Comparison of ENCODE assay signal across 8 cellular contexts in the genomic region with DNA sequence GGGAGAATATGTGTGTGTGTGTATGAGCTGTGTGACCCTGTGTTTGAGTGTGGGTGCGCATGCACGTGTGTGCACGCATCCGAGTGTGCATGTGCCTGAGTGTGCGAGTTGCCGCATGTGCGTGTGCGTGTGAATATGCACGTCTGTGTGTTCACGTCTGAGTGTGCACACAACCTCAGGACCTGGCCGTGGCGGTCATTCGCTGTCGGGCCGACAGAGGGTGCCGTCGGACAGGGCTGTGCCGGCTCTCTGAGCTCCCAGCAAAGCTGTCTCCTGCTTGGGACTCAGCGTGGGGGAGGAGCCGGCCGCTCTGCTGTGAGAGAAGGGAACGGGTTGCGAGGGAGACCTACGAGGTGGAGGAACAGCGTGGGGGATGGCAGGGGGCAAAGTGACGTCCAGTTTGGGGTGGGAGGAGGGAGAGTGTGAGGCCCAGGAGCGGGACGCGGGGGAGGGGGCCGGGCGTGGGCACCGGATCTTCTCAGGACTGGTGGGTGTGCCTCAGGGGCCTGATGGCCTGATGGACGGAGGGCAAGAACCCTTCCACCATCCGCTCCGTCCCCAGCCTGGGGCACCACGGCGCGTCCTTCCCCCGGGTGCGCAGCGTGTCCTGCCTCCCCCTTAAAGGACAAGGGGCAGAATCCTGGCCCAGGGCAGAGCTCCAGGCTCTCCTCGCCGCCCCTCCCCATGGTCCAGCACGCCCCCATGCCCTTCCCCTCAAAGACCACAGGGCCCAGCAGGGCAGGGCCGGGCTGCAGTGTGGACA. TPM values are rescaled to one million over a fixed set of nuclear protein-coding genes. Genes with fewer than 3 reads are reported as not detected.
DNase-seq lines count a peak whose midpoint lies in the region; ATAC-seq and TF ChIP-seq lines count a peak whose summit lies in the region.

No MANE protein-coding gene starts in this region.

- no peak for TF ChIP-seq POLR2A in lower leg skin (IDR thresholded peaks at IDR 0.05)

- 2 to 3% methylated on average over 31 to 37 of the region's 45 CpGs for WGBS in lower leg skin, 2 donors

- DNase-seq in NCI-H446 (lab: John Stamatoyannopoulos, UW) = peak; percentile 14 to 82
- no peak for DNase-seq in NCI-H446 treated with DMSO at 0.1 percent for 48 hours (lab: John Stamatoyannopoulos, UW)
- DNase-seq in NCI-H748 treated with DMSO at 0.1 percent for 48 hours (lab: John Stamatoyannopoulos, UW) = peak; percentile 43
- peak; percentile 92 to 93 for DNase-seq in activated CD4-positive, alpha-beta T cell treated with anti-CD3 and anti-CD28 coated beads, Interleukin-2, amount 50 U/mL, for 48 hours
- DNase-seq in dorsolateral prefrontal cortex = peak; percentile 74 to 90 (median 85)
- peak; percentile 74 to 96 for DNase-seq in lower leg skin (ENCODE audit: low spot score in 2 of 2)
- DNase-seq in stimulated activated CD4-positive, alpha-beta T cell treated with anti-CD3 and anti-CD28 coated beads, TNF-alpha, amount 100 ng/mL, for 1 hour (ENCODE audit: low read depth in 3 of 3, low spot score in 1 of 3) = peak; percentile 42 to 79 (median 69)

- H3K4me3 ChIP-seq in dorsolateral prefrontal cortex (peak overlapping the region in 37 of 59 donors; percentile 5 to 53 (median 34)), lower leg skin (ENCODE audit: low read depth, poor library complexity, severe bottlenecking) (no peak overlapping the region)

- intact Hi-C loops in dorsolateral prefrontal cortex (cut with DNase I) = loop anchor here (1.0 to 2.0 kb wide), 2 partner anchors 36 to 37 kb away; no protein-coding TSS in a partner anchor
- intact Hi-C loops in lower leg skin (cut with DNase I; ENCODE audit: low total_unique reads) = no loop called here

- ATAC-seq in HG03442 (IDR thresholded peaks at IDR 0.05; ENCODE audit: unreplicated experiment) = peak; percentile 55

- peak; percentile 39 to 92 (median 83) for TF ChIP-seq CTCF in dorsolateral prefrontal cortex (IDR thresholded peaks at IDR 0.05 in 54 of 56, conservative IDR thresholded peaks at IDR 0.05 in 2 of 56; ENCODE audit: low read depth in 1 of 56, partially characterized antibody in 56 of 56)
- peak in 1 of 3 donors; percentile 97 for TF ChIP-seq CTCF in lower leg skin (IDR thresholded peaks at IDR 0.05)

- peaks cover 0 to 67% (median 36%) of the 10 kb centered on the region in 45 donors for H3K27me3 ChIP-seq in dorsolateral prefrontal cortex

- no peak overlapping the region for H3K27ac ChIP-seq in dorsolateral prefrontal cortex

RNA-seq across cellular contexts. Expression of a gene that starts 19.9 kb away (rescaled TPM):
- total RNA-seq in dorsolateral prefrontal cortex (10 to 100 TPM in 1 of 120 experiments, 1 to 10 TPM in 115, under 1 TPM in 4; 0.58 to 11.1 (median 2.8) TPM), lower leg skin (1 to 10 TPM in 2 of 4 donors, under 1 TPM in 2; 0.46 to 1.1 (median 0.73) TPM)

RNA-seq across cellular contexts. Expression of a gene that starts 34.3 kb away (rescaled TPM):
- total RNA-seq in dorsolateral prefrontal cortex (not detected), lower leg skin (under 1 TPM in 1 of 4 donors, not detected in 3; 0.23 TPM)

RNA-seq across cellular contexts. Expression of a gene that starts 34.5 kb away (rescaled TPM):
- total RNA-seq in dorsolateral prefrontal cortex (10 to 100 TPM; 27.0 to 46.6 (median 36.3) TPM), lower leg skin (10 to 100 TPM; 39.6 to 59.3 (median 44.2) TPM)

RNA-seq across cellular contexts. Expression of a gene that starts 46.1 kb away (rescaled TPM):
- 10 to 100 TPM; 37.4 to 68.3 (median 49.5) TPM for total RNA-seq in dorsolateral prefrontal cortex
- total RNA-seq in lower leg skin = 100 to 1,000 TPM in 1 of 4 donors, 10 to 100 TPM in 3; 54.2 to 105 (median 70.7) TPM
